In the genomic region with DNA sequence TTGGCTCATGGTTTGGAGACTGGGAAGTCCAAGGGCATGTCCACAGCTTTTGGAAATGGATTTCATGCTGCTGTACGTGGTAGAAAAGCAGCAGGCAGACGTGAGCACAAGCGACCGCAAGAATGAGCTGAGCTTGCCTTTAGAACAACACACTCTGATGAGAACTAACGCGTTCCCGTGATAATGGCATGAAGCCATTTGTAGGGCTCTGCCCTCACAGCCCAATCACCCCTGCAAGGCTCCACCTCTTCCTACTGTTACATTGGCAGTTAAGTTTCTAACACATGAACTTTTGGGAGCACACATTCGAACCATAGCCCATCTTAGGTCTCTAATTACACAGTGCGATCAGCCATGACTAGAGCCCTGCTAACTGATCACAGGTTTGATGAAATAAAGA, we compare ENCODE assay signal across 15 cellular contexts.
DNase-seq lines count a peak whose midpoint lies in the region; ATAC-seq and TF ChIP-seq lines count a peak whose summit lies in the region.
"Had no signal": no experiment of that assay in that cellular context is flagged by ENCODE, and none has a peak within 500 bp of the region (broad histone marks: within the 10 kb centered on the region; RNA-seq: fewer than 3 reads in every experiment).

No MANE protein-coding gene starts in this region.

- H3K27me3 ChIP-seq in smooth muscle cell (ENCODE audit: low read depth), result no peaks in the 10 kb centered on the region
- H3K27me3 ChIP-seq in prostate gland (replicated peaks; ENCODE audit: insufficient read depth), result no peaks in the 10 kb centered on the region

- H3K9me3 ChIP-seq in smooth muscle cell (replicated peaks; ENCODE audit: low read depth) (no peaks in the 10 kb centered on the region), prostate gland (no peaks in the 10 kb centered on the region)

- peaks cover 43% of the 10 kb centered on the region for H3K4me1 ChIP-seq in smooth muscle cell (ENCODE audit: low read depth)
- H3K4me1 ChIP-seq in prostate gland (replicated peaks), result no peaks in the 10 kb centered on the region

- H3F3A ChIP-seq in smooth muscle cell (ENCODE audit: low read depth), result peaks cover 28% of the 10 kb centered on the region

- intact Hi-C loops in prostate gland (cut with DNase I), result loop anchor here (5.0 kb wide), 1 partner anchor 58 kb away; no protein-coding TSS in a partner anchor

- no peak overlapping the region for H3K9ac ChIP-seq in smooth muscle cell (ENCODE audit: low read depth)

- H2AFZ ChIP-seq in smooth muscle cell (ENCODE audit: low read depth), result no peak overlapping the region

- TF ChIP-seq POLR2A in prostate gland (IDR thresholded peaks at IDR 0.05), result no peak

- no peak for ATAC-seq in GM18907 (IDR thresholded peaks at IDR 0.05; ENCODE audit: unreplicated experiment)

- H3K4me2 ChIP-seq in smooth muscle cell, result no peak overlapping the region

- H3K36me3 ChIP-seq in smooth muscle cell (ENCODE audit: low read depth) (no peaks in the 10 kb centered on the region), prostate gland (no peaks in the 10 kb centered on the region)

- WGBS in smooth muscle cell (ENCODE audit: low lambda C conversion rate), result 89% methylated on average over 9 of the region's 9 CpGs
- WGBS in prostate gland, result 83% methylated on average over 9 of the region's 9 CpGs

- TF ChIP-seq CTCF in smooth muscle cell (IDR thresholded peaks at IDR 0.05; ENCODE audit: borderline replicate concordance, insufficient read depth, poor library complexity, severe bottlenecking) (no peak), GM10248 (IDR thresholded peaks at IDR 0.05; ENCODE audit: control extremely low read depth, extremely low read depth, low read depth, missing control alignments) (no peak), prostate gland (IDR thresholded peaks at IDR 0.05) (no peak)

- DNase-seq in EL (peak; percentile 71), SK-MEL-5 (ENCODE audit: low read depth, low spot score) (peak; percentile 50), glomerular visceral epithelial cell (ENCODE audit: extremely low spot score) (peak; percentile 92), smooth muscle cell (lab: John Stamatoyannopoulos, UW; ENCODE audit: unreplicated experiment) (no peak), NCI-H1105 treated with DMSO at 0.1 percent for 48 hours (lab: John Stamatoyannopoulos, UW) (no peak), GM10248 (ENCODE audit: extremely low spot score) (no peak), prostate gland (ENCODE audit: low spot score) (no peak)
- DNase-seq: activated CD4-positive, alpha-beta T cell treated with anti-CD3 and anti-CD28 coated beads, Interleukin-2, amount 50 U/mL, for 1 hour; activated T-cell treated with anti-CD3 and anti-CD28 coated beads, Interleukin-2, amount 50 U/mL, for 48 hours; AML-193; DMS153; HCEC 1CT; mammary epithelial cell; NCI-H2107 had no signal

- H3K27ac ChIP-seq in smooth muscle cell (ENCODE audit: low read depth) (peak overlapping the region; percentile 80), prostate gland (no peak overlapping the region)

- H3K4me3 ChIP-seq in smooth muscle cell (no peak overlapping the region), prostate gland (no peak overlapping the region)

- CTCF ChIA-PET in GM10248 (lab: Yijun Ruan, JAX), result interaction anchor here (0.9 to 2.6 kb wide), 5 partner anchors 9 to 66 kb away, joined by 3 to 18 read pairs (median 4); no protein-coding TSS in a partner anchor

- no peaks in the 10 kb centered on the region for H4K20me1 ChIP-seq in smooth muscle cell (ENCODE audit: low read depth)

- POLR2A ChIA-PET in GM10248 (lab: Yijun Ruan, JAX), result no interaction called here

- in situ Hi-C loops in SK-MEL-5 (cut with HindIII; ENCODE audit: low pct_unique_long_range_greater_than_20kb, low sequenced_read_pairs), result no loop called here

- H3K79me2 ChIP-seq in smooth muscle cell (ENCODE audit: low read depth), result no peaks in the 10 kb centered on the region

Comparison
In these comparisons a context has a peak if more than half of its experiments do, and no peak if none do; other contexts are left out.
1. DNase-seq: peak in EL (single experiment), SK-MEL-5 (single experiment) and glomerular visceral epithelial cell (single experiment); none in smooth muscle cell (single experiment), NCI-H1105 treated with DMSO at 0.1 percent for 48 hours (single experiment), GM10248 (single experiment) and prostate gland (single experiment).